1 cellular context compared by ENCODE assay signal in genomic region chr3:172054115-172054764, GRCh38.
TF ChIP-seq lines count a peak whose summit lies in the region.

No MANE protein-coding gene starts in this region.

TF ChIP-seq in WTC11, 78 proteins besides CTCF, POLR2A, EP300 and RAD21 (continued from another document):
- no peak for TF ChIP-seq FOXJ3 (CRISPR knock-in tag; IDR thresholded peaks at IDR 0.05; ENCODE audit: borderline replicate concordance)
- no peak for TF ChIP-seq ETV6 (CRISPR knock-in tag; IDR thresholded peaks at IDR 0.05)
- TF ChIP-seq HMGXB4 (CRISPR knock-in tag; IDR thresholded peaks at IDR 0.05): no peak
- no peak for TF ChIP-seq GRHL2 (CRISPR knock-in tag; IDR thresholded peaks at IDR 0.05; ENCODE audit: insufficient replicate concordance, severe bottlenecking)
- no peak for TF ChIP-seq ZNF219 (CRISPR knock-in tag; IDR thresholded peaks at IDR 0.05; ENCODE audit: borderline replicate concordance)
- no peak for TF ChIP-seq NFATC4 (CRISPR knock-in tag; IDR thresholded peaks at IDR 0.05)
- TF ChIP-seq NFYB (CRISPR knock-in tag; conservative IDR thresholded peaks at IDR 0.05; ENCODE audit: low read depth): no peak
- TF ChIP-seq ZNF121 (CRISPR knock-in tag; IDR thresholded peaks at IDR 0.05): no peak
